Comparison of ENCODE assay signal across 24 cellular contexts in genomic region chr4:95610170-95610569, GRCh38.
"Had no signal": no experiment of that assay in that cellular context is flagged by ENCODE, and none has a peak within 500 bp of the region (broad histone marks: within the 10 kb centered on the region; RNA-seq: fewer than 3 reads in every experiment).

No MANE protein-coding gene starts in this region.

- DNase-seq: islet precursor cell; left ventricle myocardium inferior; mesendoderm; midbrain; mucosa of descending colon; naive thymus-derived CD4-positive, alpha-beta T cell; ovary; right lobe of liver; stimulated activated CD4-positive, alpha-beta T cell treated with anti-CD3 and anti-CD28 coated beads, Interleukin-1b, Interleukin-23, amount 100 ng/mL, for 48 hours; stimulated activated CD4-positive, alpha-beta T cell treated with anti-CD3 and anti-CD28 coated beads, Interleukin-2, amount 100 ng/mL, for 48 hours; stimulated activated CD4-positive, alpha-beta T cell treated with anti-CD3 and anti-CD28 coated beads, Interleukin-4, amount 100 ng/mL, for 4 hours; stimulated activated CD8-positive, alpha-beta memory T cell treated with anti-CD3 and anti-CD28 coated beads, Interleukin-4, amount 100 ng/mL, for 48 hours; stimulated activated naive CD4-positive, alpha-beta T cell treated with Interleukin-2 at 50 U/mL for 16 hours; stimulated activated naive CD8-positive, alpha-beta T cell treated with anti-CD3 and anti-CD28 coated beads, Interleukin-15, amount 100 ng/mL, for 72 hours; substantia nigra; uterus had no signal

- H3K4me2 ChIP-seq: smooth muscle cell had no signal

- H3K27ac Mint-ChIP-seq: naive thymus-derived CD4-positive, alpha-beta T cell; natural killer cell treated with Interleukin-12 subunit alpha and Interleukin-12 subunit beta and Interleukin-15 and Interleukin-18, amount 100 ng/mL, for 72 hours; progenitor cell of endocrine pancreas; stimulated activated memory B cell treated with anti-CD40 and anti-IgM and Interleukin-4, amounts not matched to agents 10 μg/mL and 1 μg/mL and 100 μg/mL, for 72 hours; stimulated activated naive CD8-positive, alpha-beta T cell treated with anti-CD3 and anti-CD28 coated beads, Interleukin-15, amount 100 ng/mL, for 72 hours; type B pancreatic cell had no signal

- H3K4me3 Mint-ChIP-seq: naive thymus-derived CD4-positive, alpha-beta T cell; natural killer cell treated with Interleukin-12 subunit alpha and Interleukin-12 subunit beta and Interleukin-15 and Interleukin-18, amount 100 ng/mL, for 72 hours; stimulated activated memory B cell treated with anti-CD40 and anti-IgM and Interleukin-4, amounts not matched to agents 10 μg/mL and 1 μg/mL and 100 μg/mL, for 72 hours; stimulated activated naive CD8-positive, alpha-beta T cell treated with anti-CD3 and anti-CD28 coated beads, Interleukin-15, amount 100 ng/mL, for 72 hours; type B pancreatic cell had no signal

- H3K27me3 Mint-ChIP-seq: natural killer cell treated with Interleukin-12 subunit alpha and Interleukin-12 subunit beta and Interleukin-15 and Interleukin-18, amount 100 ng/mL, for 72 hours; progenitor cell of endocrine pancreas; stimulated activated memory B cell treated with anti-CD40 and anti-IgM and Interleukin-4, amounts not matched to agents 10 μg/mL and 1 μg/mL and 100 μg/mL, for 72 hours; type B pancreatic cell had no signal

- H3K27ac ChIP-seq: left ventricle myocardium inferior, ovary, right atrium auricular region, right lobe of liver, tibial nerve, uterus had no signal

- H3K9me3 ChIP-seq: left ventricle myocardium inferior, mucosa of descending colon, ovary, right atrium auricular region, right lobe of liver, tibial nerve, uterus had no signal

- H3K9me3 Mint-ChIP-seq: natural killer cell treated with Interleukin-12 subunit alpha and Interleukin-12 subunit beta and Interleukin-15 and Interleukin-18, amount 100 ng/mL, for 72 hours; stimulated activated naive CD8-positive, alpha-beta T cell treated with anti-CD3 and anti-CD28 coated beads, Interleukin-15, amount 100 ng/mL, for 72 hours; type B pancreatic cell had no signal

- H3K36me3 Mint-ChIP-seq: naive thymus-derived CD4-positive, alpha-beta T cell; natural killer cell treated with Interleukin-12 subunit alpha and Interleukin-12 subunit beta and Interleukin-15 and Interleukin-18, amount 100 ng/mL, for 72 hours; stimulated activated memory B cell treated with anti-CD40 and anti-IgM and Interleukin-4, amounts not matched to agents 10 μg/mL and 1 μg/mL and 100 μg/mL, for 72 hours; type B pancreatic cell had no signal

- H3K4me1 Mint-ChIP-seq: stimulated activated memory B cell treated with anti-CD40 and anti-IgM and Interleukin-4, amounts not matched to agents 10 μg/mL and 1 μg/mL and 100 μg/mL, for 72 hours; stimulated activated naive CD8-positive, alpha-beta T cell treated with anti-CD3 and anti-CD28 coated beads, Interleukin-15, amount 100 ng/mL, for 72 hours had no signal

- H3K4me1 ChIP-seq: left ventricle myocardium inferior, right atrium auricular region, right lobe of liver, tibial nerve, uterus had no signal

- H3K36me3 ChIP-seq: left ventricle myocardium inferior, ovary, right atrium auricular region, right lobe of liver, tibial nerve, uterus had no signal

- H3K27me3 ChIP-seq: ovary, right atrium auricular region, right lobe of liver, tibial nerve, uterus had no signal

- ATAC-seq: mucosa of descending colon; naive thymus-derived CD4-positive, alpha-beta T cell; natural killer cell treated with Interleukin-12 subunit alpha and Interleukin-12 subunit beta and Interleukin-15 and Interleukin-18, amount 100 ng/mL, for 72 hours; right lobe of liver; stimulated activated memory B cell treated with anti-CD40 and anti-IgM and Interleukin-4, amounts not matched to agents 10 μg/mL and 1 μg/mL and 100 μg/mL, for 72 hours; stimulated activated naive CD8-positive, alpha-beta T cell treated with anti-CD3 and anti-CD28 coated beads, Interleukin-15, amount 100 ng/mL, for 72 hours had no signal

- H3K4me3 ChIP-seq: left ventricle myocardium inferior, lung, mucosa of descending colon, ovary, right atrium auricular region, right lobe of liver, smooth muscle cell, tibial nerve, uterus had no signal
